In the genomic region with DNA sequence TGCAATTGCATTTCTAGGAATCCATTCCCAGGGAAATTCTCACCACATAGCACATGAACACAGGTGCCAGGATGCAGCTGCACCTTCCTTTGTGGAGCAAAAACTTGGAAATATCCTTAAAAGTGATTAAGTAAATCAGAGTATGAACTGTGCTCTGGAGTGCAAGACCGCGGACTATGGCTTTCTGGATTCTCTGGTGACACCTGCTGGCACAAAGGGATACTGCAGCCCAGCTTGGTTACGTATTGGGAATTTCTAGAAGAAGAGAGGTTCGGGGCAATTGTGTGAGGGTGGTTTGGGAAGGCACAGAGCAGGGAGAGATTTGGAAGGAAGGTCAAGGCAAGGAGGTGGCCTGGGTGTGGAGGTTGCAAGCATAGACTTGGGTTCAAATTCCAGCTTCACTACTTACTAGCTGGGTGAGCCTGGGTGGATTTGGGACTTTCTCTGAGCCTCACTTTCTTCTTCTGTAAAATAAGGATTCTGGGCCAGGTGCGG, we compare ENCODE assay signal across 8 cellular contexts. TPM values are rescaled to one million over a fixed set of nuclear protein-coding genes. Genes with fewer than 3 reads are reported as not detected.
DNase-seq lines count a peak whose midpoint lies in the region; ATAC-seq and TF ChIP-seq lines count a peak whose summit lies in the region.

No MANE protein-coding gene starts in this region.

- peaks cover 0 to 19% (median 0%) of the 10 kb centered on the region in 7 donors for H3K27me3 ChIP-seq in spleen (replicated peaks in 1 of 7)

- no peak overlapping the region for H3K4me3 ChIP-seq in spleen

- H3K36me3 ChIP-seq in spleen = no peaks in the 10 kb centered on the region

- H3K4me1 ChIP-seq in spleen = peaks cover 0 to 50% (median 33%) of the 10 kb centered on the region in 6 donors

- intact Hi-C loops in spleen (cut with DNase I; ENCODE audit: low total_unique reads) = loop anchor here (5.0 kb wide), 1 partner anchor 47 kb away; no protein-coding TSS in a partner anchor

- DNase-seq in GDM1 (lab: John Stamatoyannopoulos, UW) (peak; percentile 25), NCI-H1092 treated with DMSO at 0.1 percent for 48 hours (lab: John Stamatoyannopoulos, UW) (peak; percentile 51), T-helper 17 cell (peak; percentile 54 to 80 (median 66)), anterior cingulate cortex (lab: John Stamatoyannopoulos, UW) (peak in 51 of 58 donors; percentile 11 to 83 (median 49)), hypothalamus (lab: John Stamatoyannopoulos, UW) (peak in 43 of 51 donors; percentile 5 to 86 (median 50)), spleen (peak; percentile 87)

- H3K27me3 Mint-ChIP-seq in T-helper 17 cell = peaks cover 19% of the 10 kb centered on the region

- peaks cover 5% of the 10 kb centered on the region for H3K36me3 Mint-ChIP-seq in T-helper 17 cell (ENCODE audit: low read depth)

- H3K4me1 Mint-ChIP-seq in T-helper 17 cell = peaks cover 11% of the 10 kb centered on the region

- ATAC-seq in T-helper 17 cell (peak; percentile 80), HG03571 (IDR thresholded peaks at IDR 0.05; ENCODE audit: unreplicated experiment) (no peak), HG03139 (IDR thresholded peaks at IDR 0.05; ENCODE audit: unreplicated experiment) (no peak)

- no peak overlapping the region for H3K4me3 Mint-ChIP-seq in T-helper 17 cell

- WGBS in spleen, 5 donors = 20 to 26% (median 24%) methylated on average over 5 of the region's 5 CpGs

- peak; percentile 82 to 99 (median 95) for TF ChIP-seq CTCF in spleen (IDR thresholded peaks at IDR 0.05 in 8 of 11, conservative IDR thresholded peaks at IDR 0.05 in 3 of 11)

- TF ChIP-seq POLR2A in spleen (IDR thresholded peaks at IDR 0.05) = no peak

- H3K9me3 ChIP-seq in T-helper 17 cell (ENCODE audit: control insufficient read depth, low read length, poor library complexity, severe bottlenecking) = no peaks in the 10 kb centered on the region
- no peaks in the 10 kb centered on the region for H3K9me3 ChIP-seq in spleen

- no peak overlapping the region for H3K27ac ChIP-seq in spleen

- no peak overlapping the region for H3K27ac Mint-ChIP-seq in T-helper 17 cell

RNA-seq across cellular contexts. Expression of gene PEDS1, which starts 15.9 kb away (rescaled TPM):
- total RNA-seq in T-helper 17 cell (10 to 100 TPM; 14.3 to 22.6 TPM), spleen (10 to 100 TPM; 15.3 to 24.8 (median 20.3) TPM)
- polyA plus RNA-seq in spleen = 10 to 100 TPM in 2 of 3 donors, 1 to 10 TPM in 1; 9.6 to 14.3 (median 12.2) TPM

RNA-seq across cellular contexts. Expression of gene CEBPB, which starts 21.3 kb away (rescaled TPM):
- 10 to 100 TPM; 18.1 to 32.8 TPM for total RNA-seq in T-helper 17 cell
- 100 to 1,000 TPM in 5 of 7 donors, 10 to 100 TPM in 2; 64.7 to 273 (median 145) TPM for total RNA-seq in spleen
- polyA plus RNA-seq in spleen = 10 to 100 TPM; 24.2 to 26.0 (median 25.3) TPM

RNA-seq across cellular contexts. Expression of gene UBE2V1, which starts 56.4 kb away (rescaled TPM):
- total RNA-seq in T-helper 17 cell = 100 to 1,000 TPM; 124 to 151 TPM
- 100 to 1,000 TPM; 110 to 140 (median 131) TPM for total RNA-seq in spleen
- polyA plus RNA-seq in spleen = 10 to 100 TPM; 62.3 to 76.9 (median 69.5) TPM

Comparison
In these comparisons a context has a peak if more than half of its experiments do, and no peak if none do; other contexts are left out.
1. DNase-seq: peak in every context shown above with its lines; median percentile 87 in spleen; 66 in T-helper 17 cell; 51 in NCI-H1092 treated with DMSO at 0.1 percent for 48 hours; 50 in hypothalamus; 49 in anterior cingulate cortex; 25 in GDM1.